Comparison of ENCODE assay signal across 1 cellular context in genomic region chr11:132685174-132685611, GRCh38.
TF ChIP-seq lines count a peak whose summit lies in the region.

No MANE protein-coding gene starts in this region.

TF ChIP-seq in WTC11, 78 proteins besides CTCF, POLR2A, EP300 and RAD21:
- TF ChIP-seq, protein P1, sequence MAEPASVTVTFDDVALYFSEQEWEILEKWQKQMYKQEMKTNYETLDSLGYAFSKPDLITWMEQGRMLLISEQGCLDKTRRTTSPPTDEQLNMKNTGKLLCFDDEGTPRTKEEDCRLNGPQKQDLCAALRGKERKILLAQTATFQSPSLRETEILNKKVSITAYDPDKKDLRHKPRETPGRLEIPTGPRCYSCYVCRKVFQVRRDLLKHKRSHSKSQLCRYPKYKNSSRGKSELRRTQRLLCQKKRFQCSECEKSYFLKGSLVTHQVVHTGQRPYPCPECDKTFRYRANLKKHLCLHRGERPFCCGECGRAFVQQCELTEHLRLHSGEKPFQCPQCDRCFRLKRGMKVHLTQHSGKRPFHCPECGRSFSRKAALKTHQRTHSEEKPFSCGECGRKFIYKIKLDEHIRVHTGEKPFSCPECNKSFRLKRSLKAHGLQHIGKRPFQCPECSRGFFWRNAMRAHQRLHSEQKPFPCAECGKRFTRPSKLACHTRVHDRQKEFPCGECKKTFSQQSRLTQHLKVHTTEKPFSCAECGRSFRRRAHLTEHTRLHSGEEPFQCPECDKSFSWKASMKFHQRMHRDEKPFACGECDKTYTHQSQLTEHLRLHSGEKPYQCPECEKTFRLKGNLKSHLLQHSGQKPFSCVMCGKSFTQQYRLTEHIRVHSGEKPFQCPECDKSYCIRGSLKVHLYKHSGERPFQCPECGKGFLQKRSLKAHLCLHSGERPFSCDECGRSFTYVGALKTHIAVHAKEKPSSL (CRISPR knock-in tag; conservative IDR thresholded peaks at IDR 0.05): no peak
- TF ChIP-seq ZNF671 (CRISPR knock-in tag; IDR thresholded peaks at IDR 0.05) (no peak), PREB (CRISPR knock-in tag; IDR thresholded peaks at IDR 0.05; ENCODE audit: borderline replicate concordance) (no peak), ZNF219 (CRISPR knock-in tag; IDR thresholded peaks at IDR 0.05; ENCODE audit: borderline replicate concordance) (no peak), GRHL2 (CRISPR knock-in tag; IDR thresholded peaks at IDR 0.05; ENCODE audit: insufficient replicate concordance, severe bottlenecking) (no peak), TEAD1 (CRISPR knock-in tag; IDR thresholded peaks at IDR 0.05) (no peak)
- TF ChIP-seq, protein P2, sequence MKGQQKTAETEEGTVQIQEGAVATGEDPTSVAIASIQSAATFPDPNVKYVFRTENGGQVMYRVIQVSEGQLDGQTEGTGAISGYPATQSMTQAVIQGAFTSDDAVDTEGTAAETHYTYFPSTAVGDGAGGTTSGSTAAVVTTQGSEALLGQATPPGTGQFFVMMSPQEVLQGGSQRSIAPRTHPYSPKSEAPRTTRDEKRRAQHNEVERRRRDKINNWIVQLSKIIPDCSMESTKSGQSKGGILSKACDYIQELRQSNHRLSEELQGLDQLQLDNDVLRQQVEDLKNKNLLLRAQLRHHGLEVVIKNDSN (CRISPR knock-in tag; IDR thresholded peaks at IDR 0.05): no peak
